Comparison of ENCODE assay signal across 9 cellular contexts in genomic region chr13:110116072-110116487, GRCh38.
A peak's percentile ranks its signal among the peaks of the same experiment; 100 is the strongest.
DNase-seq lines count a peak whose midpoint lies in the region; ATAC-seq, FAIRE-seq and TF ChIP-seq lines count a peak whose summit lies in the region.
"Had no signal": no experiment of that assay in that cellular context is flagged by ENCODE, and none has a peak within 500 bp of the region (broad histone marks: within the 10 kb centered on the region; RNA-seq: fewer than 3 reads in every experiment).

No MANE protein-coding gene starts in this region.

- no CpG with 5 or more reads among the region's 23 CpGs for WGBS in H9 (ENCODE audit: extremely low coverage, insufficient read length, low lambda C conversion rate)

- intact Hi-C loops in Panc1 (cut with micrococcal nuclease; ENCODE audit: unreplicated experiment): loop anchor here (5.0 to 10.0 kb wide), 2 partner anchors 841 to 1154 kb away; no protein-coding TSS in a partner anchor
- intact Hi-C loops in ascending aorta (cut with DNase I): no loop called here

- no peak overlapping the region for H3K27ac Mint-ChIP-seq in H9

- no peak overlapping the region for H3K56ac ChIP-seq in H9 (ENCODE audit: insufficient read length, low read depth, low read length)

- H2BK5ac ChIP-seq in H9 (ENCODE audit: insufficient read length, low read length): no peak overlapping the region

- no peaks in the 10 kb centered on the region for H3K79me2 ChIP-seq in H9 (ENCODE audit: insufficient read depth, low read length)
- H3K79me2 ChIP-seq: parathyroid adenoma had no signal

- FAIRE-seq in D721Med (lab: Jason Lieb, UNC): no peak

- CTCF ChIA-PET in Panc1 (lab: Charles Lee): interaction anchor here (0.9 kb wide), 1 partner anchor 12 kb away, joined by 4 read pairs; no protein-coding TSS in a partner anchor

- no peak overlapping the region for H3T11ph ChIP-seq in H9 (ENCODE audit: low read length)

- POLR2A ChIA-PET in Panc1 (lab: Charles Lee): no interaction called here

- H3K36me3 Mint-ChIP-seq in H9 (ENCODE audit: insufficient read depth in 1 of 3, low read depth in 3 of 3): no peaks in the 10 kb centered on the region

- no peak overlapping the region for H2BK20ac ChIP-seq in H9 (ENCODE audit: low read depth, low read length, poor library complexity, severe bottlenecking)

- H3K4me3 ChIP-seq in Panc1 (ENCODE audit: low read depth in 2 of 2, low read length in 2 of 2) (no peak overlapping the region), ascending aorta (no peak overlapping the region)

- peak; percentile 89 for ATAC-seq in Panc1

- H3K4ac ChIP-seq in H9 (ENCODE audit: low read depth, low read length): no peak overlapping the region

- no peak overlapping the region for H4K91ac ChIP-seq in H9 (ENCODE audit: insufficient read length, low read depth, low read length)

- H3K27me3 Mint-ChIP-seq in H9 (ENCODE audit: low read depth): peaks cover 29% of the 10 kb centered on the region

- H4K5ac ChIP-seq in H9 (ENCODE audit: insufficient read length, low read depth, low read length): no peak overlapping the region

- H3K36me3 ChIP-seq in Panc1 (ENCODE audit: control insufficient read depth, insufficient read depth, low read length) (no peaks in the 10 kb centered on the region), ascending aorta (no peaks in the 10 kb centered on the region)

- no peak overlapping the region for H3K18ac ChIP-seq in H9 (ENCODE audit: insufficient read length, low read depth, low read length)

- BruUV-seq in Panc1 (replicated peaks; lab: Mats Ljungman, UMichigan): no TSS peak

- H2AK5ac ChIP-seq in H9 (ENCODE audit: insufficient read length, low read length): no peak overlapping the region

- no peaks in the 10 kb centered on the region for H3K23me2 ChIP-seq in H9 (ENCODE audit: insufficient read length, low read depth, low read length, poor library complexity, severe bottlenecking)

- no peak overlapping the region for H3K4me3 Mint-ChIP-seq in H9

- no peak overlapping the region for H2BK15ac ChIP-seq in H9 (ENCODE audit: low read depth, low read length)

- no peaks in the 10 kb centered on the region for H3K79me1 ChIP-seq in H9 (ENCODE audit: insufficient read depth, low read depth, low read length, poor library complexity, severe bottlenecking)

- TF ChIP-seq CTCF in D721Med (IDR thresholded peaks at IDR 0.05; ENCODE audit: insufficient read depth, missing control alignments) (peak; percentile 88), H9 (conservative IDR thresholded peaks at IDR 0.05) (peak; percentile 95), Panc1 (IDR thresholded peaks at IDR 0.05) (peak; percentile 85), ascending aorta (IDR thresholded peaks at IDR 0.05) (peak; percentile 29 to 62 (median 51))

- H3K9me3 Mint-ChIP-seq in H9: no peaks in the 10 kb centered on the region

- H3K4me1 Mint-ChIP-seq in H9: peaks cover 15 to 19% of the 10 kb centered on the region in 2 experiments

- H3K23ac ChIP-seq in H9 (ENCODE audit: insufficient read length, low read depth, low read length): no peak overlapping the region

- H2AFZ ChIP-seq in H9 (ENCODE audit: low read length): no peak overlapping the region
- H2AFZ ChIP-seq: parathyroid adenoma had no signal

- H3K9ac ChIP-seq in H9 (ENCODE audit: extremely low read depth, insufficient read length, low read length): no peak overlapping the region
- H3K9ac ChIP-seq: parathyroid adenoma had no signal

- peak; percentile 57 for DNase-seq in D721Med (ENCODE audit: insufficient read length, low spot score)
- peak; percentile 82 for DNase-seq in H9
- no peak for DNase-seq in Panc1 (ENCODE audit: low read depth, low spot score)
- no peak for DNase-seq in ascending aorta (ENCODE audit: low spot score in 2 of 2)
- DNase-seq in islet precursor cell: peak; percentile 84
- peak; percentile 33 for DNase-seq in stimulated activated CD8-positive, alpha-beta memory T cell treated with anti-CD3 and anti-CD28 coated beads, Interleukin-15, amount 100 ng/mL, for 24 hours (ENCODE audit: low read depth)
- DNase-seq in NCI-H2081 (lab: John Stamatoyannopoulos, UW): no peak
- no peak for DNase-seq in DMS153 treated with DMSO at 0.1 percent for 48 hours (lab: John Stamatoyannopoulos, UW; ENCODE audit: unreplicated experiment)

- H2BK12ac ChIP-seq in H9 (ENCODE audit: insufficient read length, low read depth, low read length): no peak overlapping the region

- H3K4me1 ChIP-seq in H9 (ENCODE audit: insufficient read depth, low read length) (no peaks in the 10 kb centered on the region), Panc1 (ENCODE audit: control insufficient read depth, insufficient read depth, low read length) (no peaks in the 10 kb centered on the region), ascending aorta (no peaks in the 10 kb centered on the region)
- H3K4me1 ChIP-seq: parathyroid adenoma had no signal

- H3K9me3 ChIP-seq in H9 (ENCODE audit: control insufficient read depth, low read depth, low read length) (no peaks in the 10 kb centered on the region), Panc1 (ENCODE audit: control insufficient read depth, insufficient read depth, low read depth, low read length) (no peaks in the 10 kb centered on the region), ascending aorta (no peaks in the 10 kb centered on the region)

- H3K27ac ChIP-seq in H9 (ENCODE audit: insufficient read length, low read depth, low read length) (no peak overlapping the region), Panc1 (ENCODE audit: low read length) (no peak overlapping the region), ascending aorta (no peak overlapping the region)
- H3K27ac ChIP-seq: parathyroid adenoma had no signal

- no peak overlapping the region for H4K8ac ChIP-seq in H9 (replicated peaks; ENCODE audit: insufficient read length, low read depth, low read length)

- H2BK120ac ChIP-seq in H9 (ENCODE audit: low read depth, low read length, poor library complexity, severe bottlenecking): no peak overlapping the region

- H3K4me2 ChIP-seq in H9 (ENCODE audit: insufficient read depth, insufficient read length, low read length): no peak overlapping the region

- no peak overlapping the region for H3K14ac ChIP-seq in H9 (ENCODE audit: insufficient read depth, low read length)

- in situ Hi-C loops in Panc1 (cut with HindIII; ENCODE audit: low pct_unique_long_range_greater_than_20kb, low sequenced_read_pairs): no loop called here

- H4K20me1 ChIP-seq in H9 (ENCODE audit: control insufficient read depth, insufficient read depth, insufficient read length): no peaks in the 10 kb centered on the region

- H3K27me3 ChIP-seq in H9 (ENCODE audit: insufficient read depth, low read length) (no peaks in the 10 kb centered on the region), Panc1 (ENCODE audit: control insufficient read depth, insufficient read depth, low read length) (peaks cover 5% of the 10 kb centered on the region), ascending aorta (no peaks in the 10 kb centered on the region)

Comparison
In these comparisons a context has a peak if more than half of its experiments do, and no peak if none do; other contexts are left out.
1. DNase-seq: peak in D721Med (single experiment), H9 (single experiment), islet precursor cell (single experiment) and stimulated activated CD8-positive, alpha-beta memory T cell treated with anti-CD3 and anti-CD28 coated beads, Interleukin-15, amount 100 ng/mL, for 24 hours (single experiment); none in Panc1 (single experiment), ascending aorta (0 of 2), NCI-H2081 (0 of 2) and DMS153 treated with DMSO at 0.1 percent for 48 hours (single experiment).
2. Peak in every context shown above with its lines, with median percentiles within 50 percentile points of each other: CTCF ChIP-seq.